18 cellular contexts compared by ENCODE assay signal in the genomic region with DNA sequence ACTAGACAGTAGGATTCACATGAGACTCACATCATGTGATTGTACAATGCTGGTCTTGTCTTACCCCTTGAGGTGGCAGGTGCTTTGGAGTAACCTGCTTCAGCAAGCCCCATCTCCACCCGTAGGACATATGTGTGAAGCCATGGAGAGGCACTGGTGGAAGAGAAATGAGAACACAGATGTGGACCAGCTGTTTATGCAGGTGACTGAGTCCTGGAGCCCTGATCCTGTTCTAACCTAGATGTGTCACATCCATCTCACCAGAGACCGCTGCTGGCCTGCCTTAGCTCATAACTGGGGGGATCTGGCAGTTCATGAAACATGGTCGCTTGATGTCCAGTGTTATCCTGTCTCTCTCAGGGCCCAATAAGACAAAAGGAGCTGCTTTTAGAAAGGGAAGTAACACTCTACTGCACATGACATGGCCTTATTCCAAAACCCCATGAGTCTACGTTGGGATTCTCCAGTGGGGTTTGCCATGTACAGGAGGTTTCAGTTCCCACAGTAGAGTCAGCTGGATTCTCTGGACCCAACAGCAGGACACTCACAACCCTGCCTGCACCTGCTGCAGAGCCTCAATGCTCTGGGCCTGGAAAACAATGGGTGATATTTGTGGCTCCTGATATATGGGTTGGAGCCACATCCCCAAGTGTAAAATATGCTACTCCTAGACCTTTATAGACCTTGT.
"Had no signal": no experiment of that assay in that cellular context is flagged by ENCODE, and none has a peak within 500 bp of the region (broad histone marks: within the 10 kb centered on the region; RNA-seq: fewer than 3 reads in every experiment).

No MANE protein-coding gene starts in this region.

- H3K4me2 ChIP-seq: hepatocyte had no signal

- H3K27me3 Mint-ChIP-seq: activated CD4-positive, alpha-beta T cell treated with anti-CD3 and anti-CD28 coated beads for 36 hours; activated naive CD8-positive, alpha-beta T cell; activated T-cell treated with anti-CD3 and anti-CD28 coated beads, Interleukin-2, amount 50 U/mL, for 24 hours had no signal

- H3K27me3 ChIP-seq: hepatocyte had no signal

- H3K27ac ChIP-seq: tibial artery had no signal

- H3K4me1 ChIP-seq: tibial artery had no signal

- H3K79me2 ChIP-seq: hepatocyte had no signal

- H3K4me3 Mint-ChIP-seq: activated CD4-positive, alpha-beta T cell treated with anti-CD3 and anti-CD28 coated beads for 36 hours; activated naive CD8-positive, alpha-beta T cell; activated T-cell treated with anti-CD3 and anti-CD28 coated beads, Interleukin-2, amount 50 U/mL, for 24 hours; mesothelial cell of epicardium; nephron progenitor cell; T-helper 2 cell treated with Interferon-gamma antibody and Interleukin-4, amounts not matched to agents 5 μg/mL and 100 μg/mL, for 36 hours; WTC11 had no signal

- H2AFZ ChIP-seq: hepatocyte had no signal

- H3K36me3 Mint-ChIP-seq: activated naive CD8-positive, alpha-beta T cell; mesothelial cell of epicardium; WTC11 had no signal

- H3K9me3 ChIP-seq: tibial artery had no signal

- H3K4me1 Mint-ChIP-seq: activated CD4-positive, alpha-beta T cell treated with anti-CD3 and anti-CD28 coated beads for 36 hours; mesothelial cell of epicardium; nephron progenitor cell; WTC11 had no signal

- H3K9me3 Mint-ChIP-seq: activated T-cell treated with anti-CD3 and anti-CD28 coated beads, Interleukin-2, amount 50 U/mL, for 24 hours; mesothelial cell of epicardium; nephron progenitor cell; T-helper 2 cell treated with Interferon-gamma antibody and Interleukin-4, amounts not matched to agents 5 μg/mL and 100 μg/mL, for 36 hours; WTC11 had no signal

- H3K36me3 ChIP-seq: tibial artery had no signal

- ATAC-seq: activated CD4-positive, alpha-beta T cell treated with anti-CD3 and anti-CD28 coated beads for 36 hours; left colon; stimulated activated naive CD8-positive, alpha-beta T cell treated with anti-CD3 and anti-CD28 coated beads, Interleukin-15, Interleukin-2, amounts not matched to agents 100 U/mL and 50 U/mL, for 24 hours; WTC11 had no signal

- H3K27ac Mint-ChIP-seq: activated CD4-positive, alpha-beta T cell treated with anti-CD3 and anti-CD28 coated beads for 36 hours; activated naive CD8-positive, alpha-beta T cell; activated T-cell treated with anti-CD3 and anti-CD28 coated beads, Interleukin-2, amount 50 U/mL, for 24 hours; mesothelial cell of epicardium; nephron progenitor cell; T-helper 2 cell treated with Interferon-gamma antibody and Interleukin-4, amounts not matched to agents 5 μg/mL and 100 μg/mL, for 36 hours; WTC11 had no signal

- DNase-seq: activated CD4-positive, alpha-beta T cell treated with anti-CD3 and anti-CD28 coated beads for 36 hours; activated CD4-positive, alpha-beta T cell treated with anti-CD3 and anti-CD28 coated beads, Interleukin-2, amount 50 U/mL, for 48 hours; activated T-cell treated with anti-CD3 and anti-CD28 coated beads, Interleukin-2, amount 50 U/mL, for 24 hours; foreskin fibroblast; left colon; nephron progenitor cell; nucleus accumbens; retina; stimulated activated CD4-positive, alpha-beta T cell treated with anti-CD3 and anti-CD28 coated beads, Interleukin-2, amount 100 ng/mL, for 24 hours; stimulated activated naive CD8-positive, alpha-beta T cell treated with anti-CD3 and anti-CD28 coated beads, Interleukin-15, Interleukin-2, amounts not matched to agents 100 U/mL and 50 U/mL, for 24 hours; substantia nigra; tibial artery had no signal

- H3K4me3 ChIP-seq: hepatocyte, lung, tibial artery had no signal
